In the genomic region with DNA sequence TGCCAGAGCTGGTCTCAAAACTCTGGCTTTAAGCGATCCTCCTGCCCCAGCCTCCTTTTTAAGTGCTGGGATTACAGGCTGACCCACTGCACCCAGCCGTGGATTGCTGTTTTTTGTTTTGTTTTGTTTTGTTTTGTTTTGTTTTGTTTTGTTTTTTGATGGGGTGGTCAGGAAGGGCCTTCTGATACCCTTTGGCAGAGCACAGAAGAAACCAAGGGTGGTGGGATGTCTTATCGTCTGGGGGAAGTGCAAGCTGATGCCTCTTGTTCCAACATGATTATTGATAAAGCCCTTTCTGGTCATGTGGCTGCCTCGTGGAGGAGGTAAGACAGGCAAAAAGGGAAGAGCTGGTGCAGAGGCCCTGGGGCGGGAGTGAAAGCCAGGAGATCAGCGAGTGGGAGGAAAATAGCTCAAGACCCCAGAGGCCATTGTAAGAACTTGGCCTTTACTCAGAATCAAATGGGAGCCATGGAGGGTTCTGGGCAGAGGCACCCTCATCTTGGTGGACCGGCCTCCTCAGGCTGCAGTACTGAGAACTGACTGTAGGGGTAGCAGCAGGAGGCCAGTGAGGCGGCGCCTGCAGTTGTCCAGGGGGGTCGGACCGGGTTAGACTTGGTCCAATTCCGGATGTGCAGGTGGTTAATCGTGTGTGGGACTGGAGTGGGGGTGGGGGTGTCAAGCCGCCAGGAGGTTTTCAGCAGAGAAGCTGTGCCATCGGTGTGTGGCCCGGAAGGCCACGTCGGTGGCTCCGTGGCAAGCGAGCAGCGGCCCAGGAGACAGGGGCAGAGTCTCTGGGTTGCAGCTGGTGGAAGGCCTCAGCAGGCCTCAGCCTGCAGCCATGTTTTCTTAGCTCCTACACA, we compare ENCODE assay signal across 1 cellular context.
TF ChIP-seq lines count a peak whose summit lies in the region.

No MANE protein-coding gene starts in this region.

TF ChIP-seq in K562, 482 proteins besides CTCF, POLR2A, EP300 and RAD21 (continued from another document and continues in another):
- TF ChIP-seq, protein P1, sequence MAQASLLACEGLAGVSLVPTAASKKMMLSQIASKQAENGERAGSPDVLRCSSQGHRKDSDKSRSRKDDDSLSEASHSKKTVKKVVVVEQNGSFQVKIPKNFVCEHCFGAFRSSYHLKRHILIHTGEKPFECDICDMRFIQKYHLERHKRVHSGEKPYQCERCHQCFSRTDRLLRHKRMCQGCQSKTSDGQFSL (CRISPR knock-in tag; IDR thresholded peaks at IDR 0.05): no peak
- TF ChIP-seq, protein P1 (tag; IDR thresholded peaks at IDR 0.05): 0 out of 4 replicates have a peak, but pooled peaks of 1 of the 2 experiments have one; percentile 36
- TF ChIP-seq MTA1 (IDR thresholded peaks at IDR 0.05; ENCODE audit: borderline replicate concordance): peak; percentile 19; the same call in 1 of the 2 replicates
- TF ChIP-seq SETDB1 (IDR thresholded peaks at IDR 0.05; ENCODE audit: low read length): no peak
- TF ChIP-seq, protein P2, sequence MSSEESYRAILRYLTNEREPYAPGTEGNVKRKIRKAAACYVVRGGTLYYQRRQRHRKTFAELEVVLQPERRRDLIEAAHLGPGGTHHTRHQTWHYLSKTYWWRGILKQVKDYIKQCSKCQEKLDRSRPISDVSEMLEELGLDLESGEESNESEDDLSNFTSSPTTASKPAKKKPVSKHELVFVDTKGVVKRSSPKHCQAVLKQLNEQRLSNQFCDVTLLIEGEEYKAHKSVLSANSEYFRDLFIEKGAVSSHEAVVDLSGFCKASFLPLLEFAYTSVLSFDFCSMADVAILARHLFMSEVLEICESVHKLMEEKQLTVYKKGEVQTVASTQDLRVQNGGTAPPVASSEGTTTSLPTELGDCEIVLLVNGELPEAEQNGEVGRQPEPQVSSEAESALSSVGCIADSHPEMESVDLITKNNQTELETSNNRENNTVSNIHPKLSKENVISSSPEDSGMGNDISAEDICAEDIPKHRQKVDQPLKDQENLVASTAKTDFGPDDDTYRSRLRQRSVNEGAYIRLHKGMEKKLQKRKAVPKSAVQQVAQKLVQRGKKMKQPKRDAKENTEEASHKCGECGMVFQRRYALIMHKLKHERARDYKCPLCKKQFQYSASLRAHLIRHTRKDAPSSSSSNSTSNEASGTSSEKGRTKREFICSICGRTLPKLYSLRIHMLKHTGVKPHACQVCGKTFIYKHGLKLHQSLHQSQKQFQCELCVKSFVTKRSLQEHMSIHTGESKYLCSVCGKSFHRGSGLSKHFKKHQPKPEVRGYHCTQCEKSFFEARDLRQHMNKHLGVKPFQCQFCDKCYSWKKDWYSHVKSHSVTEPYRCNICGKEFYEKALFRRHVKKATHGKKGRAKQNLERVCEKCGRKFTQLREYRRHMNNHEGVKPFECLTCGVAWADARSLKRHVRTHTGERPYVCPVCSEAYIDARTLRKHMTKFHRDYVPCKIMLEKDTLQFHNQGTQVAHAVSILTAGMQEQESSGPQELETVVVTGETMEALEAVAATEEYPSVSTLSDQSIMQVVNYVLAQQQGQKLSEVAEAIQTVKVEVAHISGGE (CRISPR knock-in tag; IDR thresholded peaks at IDR 0.05): peak in 1 of 3 experiments; percentile 18; a peak in 1 of 6 replicates
- TF ChIP-seq, protein P3, sequence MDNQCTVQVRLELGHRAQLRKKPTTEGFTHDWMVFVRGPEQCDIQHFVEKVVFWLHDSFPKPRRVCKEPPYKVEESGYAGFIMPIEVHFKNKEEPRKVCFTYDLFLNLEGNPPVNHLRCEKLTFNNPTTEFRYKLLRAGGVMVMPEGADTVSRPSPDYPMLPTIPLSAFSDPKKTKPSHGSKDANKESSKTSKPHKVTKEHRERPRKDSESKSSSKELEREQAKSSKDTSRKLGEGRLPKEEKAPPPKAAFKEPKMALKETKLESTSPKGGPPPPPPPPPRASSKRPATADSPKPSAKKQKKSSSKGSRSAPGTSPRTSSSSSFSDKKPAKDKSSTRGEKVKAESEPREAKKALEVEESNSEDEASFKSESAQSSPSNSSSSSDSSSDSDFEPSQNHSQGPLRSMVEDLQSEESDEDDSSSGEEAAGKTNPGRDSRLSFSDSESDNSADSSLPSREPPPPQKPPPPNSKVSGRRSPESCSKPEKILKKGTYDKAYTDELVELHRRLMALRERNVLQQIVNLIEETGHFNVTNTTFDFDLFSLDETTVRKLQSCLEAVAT (IDR thresholded peaks at IDR 0.05): peak in 1 of 2 experiments; percentile 87; a peak in 2 of 4 replicates
- no peak for TF ChIP-seq ZBED1 (IDR thresholded peaks at IDR 0.05)
- TF ChIP-seq, protein P4, sequence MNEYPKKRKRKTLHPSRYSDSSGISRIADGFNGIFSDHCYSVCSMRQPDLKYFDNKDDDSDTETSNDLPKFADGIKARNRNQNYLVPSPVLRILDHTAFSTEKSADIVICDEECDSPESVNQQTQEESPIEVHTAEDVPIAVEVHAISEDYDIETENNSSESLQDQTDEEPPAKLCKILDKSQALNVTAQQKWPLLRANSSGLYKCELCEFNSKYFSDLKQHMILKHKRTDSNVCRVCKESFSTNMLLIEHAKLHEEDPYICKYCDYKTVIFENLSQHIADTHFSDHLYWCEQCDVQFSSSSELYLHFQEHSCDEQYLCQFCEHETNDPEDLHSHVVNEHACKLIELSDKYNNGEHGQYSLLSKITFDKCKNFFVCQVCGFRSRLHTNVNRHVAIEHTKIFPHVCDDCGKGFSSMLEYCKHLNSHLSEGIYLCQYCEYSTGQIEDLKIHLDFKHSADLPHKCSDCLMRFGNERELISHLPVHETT (CRISPR knock-in tag; conservative IDR thresholded peaks at IDR 0.05 in 1 of 2, IDR thresholded peaks at IDR 0.05 in 1 of 2): 0 out of 4 replicates have a peak, but pooled peaks of 1 of the 2 experiments have one; percentile 10
- TF ChIP-seq, protein P5, sequence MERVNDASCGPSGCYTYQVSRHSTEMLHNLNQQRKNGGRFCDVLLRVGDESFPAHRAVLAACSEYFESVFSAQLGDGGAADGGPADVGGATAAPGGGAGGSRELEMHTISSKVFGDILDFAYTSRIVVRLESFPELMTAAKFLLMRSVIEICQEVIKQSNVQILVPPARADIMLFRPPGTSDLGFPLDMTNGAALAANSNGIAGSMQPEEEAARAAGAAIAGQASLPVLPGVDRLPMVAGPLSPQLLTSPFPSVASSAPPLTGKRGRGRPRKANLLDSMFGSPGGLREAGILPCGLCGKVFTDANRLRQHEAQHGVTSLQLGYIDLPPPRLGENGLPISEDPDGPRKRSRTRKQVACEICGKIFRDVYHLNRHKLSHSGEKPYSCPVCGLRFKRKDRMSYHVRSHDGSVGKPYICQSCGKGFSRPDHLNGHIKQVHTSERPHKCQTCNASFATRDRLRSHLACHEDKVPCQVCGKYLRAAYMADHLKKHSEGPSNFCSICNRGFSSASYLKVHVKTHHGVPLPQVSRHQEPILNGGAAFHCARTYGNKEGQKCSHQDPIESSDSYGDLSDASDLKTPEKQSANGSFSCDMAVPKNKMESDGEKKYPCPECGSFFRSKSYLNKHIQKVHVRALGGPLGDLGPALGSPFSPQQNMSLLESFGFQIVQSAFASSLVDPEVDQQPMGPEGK (CRISPR knock-in tag; IDR thresholded peaks at IDR 0.05; ENCODE audit: borderline replicate concordance): 0 out of 2 replicates have a peak, but pooled peaks have one; percentile 13
- peak; percentile 74 for TF ChIP-seq ETV5 (CRISPR knock-in tag; IDR thresholded peaks at IDR 0.05; ENCODE audit: low read depth)
- TF ChIP-seq, protein P6, sequence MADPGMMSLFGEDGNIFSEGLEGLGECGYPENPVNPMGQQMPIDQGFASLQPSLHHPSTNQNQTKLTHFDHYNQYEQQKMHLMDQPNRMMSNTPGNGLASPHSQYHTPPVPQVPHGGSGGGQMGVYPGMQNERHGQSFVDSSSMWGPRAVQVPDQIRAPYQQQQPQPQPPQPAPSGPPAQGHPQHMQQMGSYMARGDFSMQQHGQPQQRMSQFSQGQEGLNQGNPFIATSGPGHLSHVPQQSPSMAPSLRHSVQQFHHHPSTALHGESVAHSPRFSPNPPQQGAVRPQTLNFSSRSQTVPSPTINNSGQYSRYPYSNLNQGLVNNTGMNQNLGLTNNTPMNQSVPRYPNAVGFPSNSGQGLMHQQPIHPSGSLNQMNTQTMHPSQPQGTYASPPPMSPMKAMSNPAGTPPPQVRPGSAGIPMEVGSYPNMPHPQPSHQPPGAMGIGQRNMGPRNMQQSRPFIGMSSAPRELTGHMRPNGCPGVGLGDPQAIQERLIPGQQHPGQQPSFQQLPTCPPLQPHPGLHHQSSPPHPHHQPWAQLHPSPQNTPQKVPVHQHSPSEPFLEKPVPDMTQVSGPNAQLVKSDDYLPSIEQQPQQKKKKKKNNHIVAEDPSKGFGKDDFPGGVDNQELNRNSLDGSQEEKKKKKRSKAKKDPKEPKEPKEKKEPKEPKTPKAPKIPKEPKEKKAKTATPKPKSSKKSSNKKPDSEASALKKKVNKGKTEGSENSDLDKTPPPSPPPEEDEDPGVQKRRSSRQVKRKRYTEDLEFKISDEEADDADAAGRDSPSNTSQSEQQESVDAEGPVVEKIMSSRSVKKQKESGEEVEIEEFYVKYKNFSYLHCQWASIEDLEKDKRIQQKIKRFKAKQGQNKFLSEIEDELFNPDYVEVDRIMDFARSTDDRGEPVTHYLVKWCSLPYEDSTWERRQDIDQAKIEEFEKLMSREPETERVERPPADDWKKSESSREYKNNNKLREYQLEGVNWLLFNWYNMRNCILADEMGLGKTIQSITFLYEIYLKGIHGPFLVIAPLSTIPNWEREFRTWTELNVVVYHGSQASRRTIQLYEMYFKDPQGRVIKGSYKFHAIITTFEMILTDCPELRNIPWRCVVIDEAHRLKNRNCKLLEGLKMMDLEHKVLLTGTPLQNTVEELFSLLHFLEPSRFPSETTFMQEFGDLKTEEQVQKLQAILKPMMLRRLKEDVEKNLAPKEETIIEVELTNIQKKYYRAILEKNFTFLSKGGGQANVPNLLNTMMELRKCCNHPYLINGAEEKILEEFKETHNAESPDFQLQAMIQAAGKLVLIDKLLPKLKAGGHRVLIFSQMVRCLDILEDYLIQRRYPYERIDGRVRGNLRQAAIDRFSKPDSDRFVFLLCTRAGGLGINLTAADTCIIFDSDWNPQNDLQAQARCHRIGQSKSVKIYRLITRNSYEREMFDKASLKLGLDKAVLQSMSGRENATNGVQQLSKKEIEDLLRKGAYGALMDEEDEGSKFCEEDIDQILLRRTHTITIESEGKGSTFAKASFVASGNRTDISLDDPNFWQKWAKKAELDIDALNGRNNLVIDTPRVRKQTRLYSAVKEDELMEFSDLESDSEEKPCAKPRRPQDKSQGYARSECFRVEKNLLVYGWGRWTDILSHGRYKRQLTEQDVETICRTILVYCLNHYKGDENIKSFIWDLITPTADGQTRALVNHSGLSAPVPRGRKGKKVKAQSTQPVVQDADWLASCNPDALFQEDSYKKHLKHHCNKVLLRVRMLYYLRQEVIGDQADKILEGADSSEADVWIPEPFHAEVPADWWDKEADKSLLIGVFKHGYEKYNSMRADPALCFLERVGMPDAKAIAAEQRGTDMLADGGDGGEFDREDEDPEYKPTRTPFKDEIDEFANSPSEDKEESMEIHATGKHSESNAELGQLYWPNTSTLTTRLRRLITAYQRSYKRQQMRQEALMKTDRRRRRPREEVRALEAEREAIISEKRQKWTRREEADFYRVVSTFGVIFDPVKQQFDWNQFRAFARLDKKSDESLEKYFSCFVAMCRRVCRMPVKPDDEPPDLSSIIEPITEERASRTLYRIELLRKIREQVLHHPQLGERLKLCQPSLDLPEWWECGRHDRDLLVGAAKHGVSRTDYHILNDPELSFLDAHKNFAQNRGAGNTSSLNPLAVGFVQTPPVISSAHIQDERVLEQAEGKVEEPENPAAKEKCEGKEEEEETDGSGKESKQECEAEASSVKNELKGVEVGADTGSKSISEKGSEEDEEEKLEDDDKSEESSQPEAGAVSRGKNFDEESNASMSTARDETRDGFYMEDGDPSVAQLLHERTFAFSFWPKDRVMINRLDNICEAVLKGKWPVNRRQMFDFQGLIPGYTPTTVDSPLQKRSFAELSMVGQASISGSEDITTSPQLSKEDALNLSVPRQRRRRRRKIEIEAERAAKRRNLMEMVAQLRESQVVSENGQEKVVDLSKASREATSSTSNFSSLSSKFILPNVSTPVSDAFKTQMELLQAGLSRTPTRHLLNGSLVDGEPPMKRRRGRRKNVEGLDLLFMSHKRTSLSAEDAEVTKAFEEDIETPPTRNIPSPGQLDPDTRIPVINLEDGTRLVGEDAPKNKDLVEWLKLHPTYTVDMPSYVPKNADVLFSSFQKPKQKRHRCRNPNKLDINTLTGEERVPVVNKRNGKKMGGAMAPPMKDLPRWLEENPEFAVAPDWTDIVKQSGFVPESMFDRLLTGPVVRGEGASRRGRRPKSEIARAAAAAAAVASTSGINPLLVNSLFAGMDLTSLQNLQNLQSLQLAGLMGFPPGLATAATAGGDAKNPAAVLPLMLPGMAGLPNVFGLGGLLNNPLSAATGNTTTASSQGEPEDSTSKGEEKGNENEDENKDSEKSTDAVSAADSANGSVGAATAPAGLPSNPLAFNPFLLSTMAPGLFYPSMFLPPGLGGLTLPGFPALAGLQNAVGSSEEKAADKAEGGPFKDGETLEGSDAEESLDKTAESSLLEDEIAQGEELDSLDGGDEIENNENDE (IDR thresholded peaks at IDR 0.05; ENCODE audit: low read depth, low read length): no peak
- no peak for TF ChIP-seq ZNF780A (CRISPR knock-in tag; IDR thresholded peaks at IDR 0.05)
- TF ChIP-seq, protein P7, sequence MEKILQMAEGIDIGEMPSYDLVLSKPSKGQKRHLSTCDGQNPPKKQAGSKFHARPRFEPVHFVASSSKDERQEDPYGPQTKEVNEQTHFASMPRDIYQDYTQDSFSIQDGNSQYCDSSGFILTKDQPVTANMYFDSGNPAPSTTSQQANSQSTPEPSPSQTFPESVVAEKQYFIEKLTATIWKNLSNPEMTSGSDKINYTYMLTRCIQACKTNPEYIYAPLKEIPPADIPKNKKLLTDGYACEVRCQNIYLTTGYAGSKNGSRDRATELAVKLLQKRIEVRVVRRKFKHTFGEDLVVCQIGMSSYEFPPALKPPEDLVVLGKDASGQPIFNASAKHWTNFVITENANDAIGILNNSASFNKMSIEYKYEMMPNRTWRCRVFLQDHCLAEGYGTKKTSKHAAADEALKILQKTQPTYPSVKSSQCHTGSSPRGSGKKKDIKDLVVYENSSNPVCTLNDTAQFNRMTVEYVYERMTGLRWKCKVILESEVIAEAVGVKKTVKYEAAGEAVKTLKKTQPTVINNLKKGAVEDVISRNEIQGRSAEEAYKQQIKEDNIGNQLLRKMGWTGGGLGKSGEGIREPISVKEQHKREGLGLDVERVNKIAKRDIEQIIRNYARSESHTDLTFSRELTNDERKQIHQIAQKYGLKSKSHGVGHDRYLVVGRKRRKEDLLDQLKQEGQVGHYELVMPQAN (IDR thresholded peaks at IDR 0.05; ENCODE audit: borderline replicate concordance): peak; percentile 37; the same call in 1 of the 2 replicates
- peak; percentile 77 for TF ChIP-seq SMAD4 (CRISPR knock-in tag; conservative IDR thresholded peaks at IDR 0.05)
- TF ChIP-seq LARP7 (IDR thresholded peaks at IDR 0.05): peak; percentile 25; the same call in 1 of the 2 replicates
- peak; percentile 20; the same call in 1 of the 2 replicates for TF ChIP-seq ATF7 (IDR thresholded peaks at IDR 0.05)
- TF ChIP-seq, protein P8, sequence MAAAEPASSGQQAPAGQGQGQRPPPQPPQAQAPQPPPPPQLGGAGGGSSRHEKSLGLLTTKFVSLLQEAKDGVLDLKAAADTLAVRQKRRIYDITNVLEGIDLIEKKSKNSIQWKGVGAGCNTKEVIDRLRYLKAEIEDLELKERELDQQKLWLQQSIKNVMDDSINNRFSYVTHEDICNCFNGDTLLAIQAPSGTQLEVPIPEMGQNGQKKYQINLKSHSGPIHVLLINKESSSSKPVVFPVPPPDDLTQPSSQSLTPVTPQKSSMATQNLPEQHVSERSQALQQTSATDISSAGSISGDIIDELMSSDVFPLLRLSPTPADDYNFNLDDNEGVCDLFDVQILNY (CRISPR knock-in tag; IDR thresholded peaks at IDR 0.05): no peak
